ENCODE assay signal across 21 cellular contexts in genomic region chr2:62873603-62874002, GRCh38.
A peak's percentile ranks its signal among the peaks of the same experiment; 100 is the strongest.
DNase-seq lines count a peak whose midpoint lies in the region; ATAC-seq, FAIRE-seq and TF ChIP-seq lines count a peak whose summit lies in the region.
"Had no signal": no experiment of that assay in that cellular context is flagged by ENCODE, and none has a peak within 500 bp of the region (broad histone marks: within the 10 kb centered on the region; RNA-seq: fewer than 3 reads in every experiment).

No MANE protein-coding gene starts in this region.

- H3K27ac ChIP-seq in A549 (no peak overlapping the region), K562 (ENCODE audit: extremely low read depth, low read depth, low read length) (no peak overlapping the region)
- H3K27ac ChIP-seq: BLaER1 treated with 17β-estradiol and CSF1 and Interleukin-3, amounts not matched to agents 10 nM and 100 nM; C4-2B had no signal

- H3K36me3 ChIP-seq in K562 (ENCODE audit: control insufficient read depth, insufficient read depth, low read length), result peaks cover 13% of the 10 kb centered on the region; the same call in 2 of the 3 replicates

- no peak for TF ChIP-seq POLR2A in A549 (IDR thresholded peaks at IDR 0.05; ENCODE audit: low read length)
- TF ChIP-seq POLR2A in K562 (conservative IDR thresholded peaks at IDR 0.05), result no peak

- H3K27me3 ChIP-seq in K562 (ENCODE audit: control insufficient read depth in 2 of 2, insufficient read depth in 2 of 2, low read length in 2 of 2), result no peaks in the 10 kb centered on the region
- H3K27me3 ChIP-seq: BLaER1 treated with 17β-estradiol and CSF1 and Interleukin-3, amounts not matched to agents 10 nM and 100 nM had no signal

- no peaks in the 10 kb centered on the region for H3K9me1 ChIP-seq in K562 (ENCODE audit: control insufficient read depth, insufficient read depth, low read length)

- TF ChIP-seq CTCF in A549 (IDR thresholded peaks at IDR 0.05) (no peak), D721Med (IDR thresholded peaks at IDR 0.05; ENCODE audit: insufficient read depth, missing control alignments) (no peak), K562 (IDR thresholded peaks at IDR 0.05 in 2 of 3, conservative IDR thresholded peaks at IDR 0.05 in 1 of 3; ENCODE audit: insufficient read depth in 2 of 3, low read depth in 1 of 3, low read length in 3 of 3) (no peak)

- POLR2A ChIA-PET in A549 (lab: Yijun Ruan, JAX), result no interaction called here
- POLR2A ChIA-PET in K562 (lab: Yijun Ruan, JAX), result no interaction called here

- ATAC-seq in A549, result no peak
- ATAC-seq in K562, result no peak
- no peak for ATAC-seq in GM21737 (IDR thresholded peaks at IDR 0.05; ENCODE audit: unreplicated experiment)
- ATAC-seq in GM19328 (IDR thresholded peaks at IDR 0.05; ENCODE audit: unreplicated experiment), result no peak
- ATAC-seq: CD8-positive, alpha-beta T cell; GM12878 had no signal

- H4K20me1 ChIP-seq in K562 (replicated peaks; ENCODE audit: control insufficient read depth, insufficient read depth, low read length), result no peaks in the 10 kb centered on the region
- H4K20me1 ChIP-seq: BLaER1 treated with 17β-estradiol and CSF1 and Interleukin-3, amounts not matched to agents 10 nM and 100 nM had no signal

- H3K4me1 ChIP-seq in A549 (peaks cover 13% of the 10 kb centered on the region), K562 (replicated peaks in 1 of 2; ENCODE audit: control insufficient read depth in 2 of 2, insufficient read depth in 2 of 2, low read length in 2 of 2) (no peaks in the 10 kb centered on the region)
- H3K4me1 ChIP-seq: BLaER1 treated with 17β-estradiol and CSF1 and Interleukin-3, amounts not matched to agents 10 nM and 100 nM; Caco-2 had no signal

- H3K4me3 ChIP-seq in A549, result no peak overlapping the region
- H3K4me3 ChIP-seq in K562, result no peak overlapping the region
- H3K4me3 ChIP-seq: BLaER1 treated with 17β-estradiol and CSF1 and Interleukin-3, amounts not matched to agents 10 nM and 100 nM; GM12878 had no signal

- in situ Hi-C loops in K562 (cut with MboI), result no loop called here

- no peaks in the 10 kb centered on the region for H3K79me2 ChIP-seq in K562 (ENCODE audit: control insufficient read depth, insufficient read depth, low read length)

- FAIRE-seq in A549 (lab: Jason Lieb, UNC), result peak; percentile 7
- FAIRE-seq in D721Med (lab: Jason Lieb, UNC), result peak; percentile 21
- FAIRE-seq in K562 (lab: Jason Lieb, UNC), result peak; percentile 29
- FAIRE-seq: GM12878, GM19239 had no signal

- H2AFZ ChIP-seq in K562 (ENCODE audit: low read depth, low read length), result no peak overlapping the region

- BruUV-seq in K562 (replicated peaks; lab: Mats Ljungman, UMichigan), result no TSS peak

- no peak overlapping the region for H3K9ac ChIP-seq in K562 (ENCODE audit: insufficient read depth in 1 of 2, low read depth in 2 of 2, low read length in 2 of 2)
- H3K9ac ChIP-seq: BLaER1 treated with 17β-estradiol and CSF1 and Interleukin-3, amounts not matched to agents 10 nM and 100 nM had no signal

- no peak for DNase-seq in A549 (ENCODE audit: low read depth in 1 of 2, low spot score in 1 of 2)
- DNase-seq in D721Med (ENCODE audit: insufficient read length, low spot score), result no peak
- DNase-seq in K562 (ENCODE audit: extremely low read depth in 1 of 4, low spot score in 3 of 4), result no peak
- DNase-seq: 8988T; AML-193; Caco-2; Calu3; CD4-positive, alpha-beta T cell; CD8-positive, alpha-beta T cell; DMS 273 treated with DMSO at 0.1 percent for 48 hours; DMS153; DMS79; DND-41; EL; GDM1 had no signal

- H3K4me2 ChIP-seq in A549 (no peak overlapping the region), K562 (ENCODE audit: insufficient read depth, low read length) (no peak overlapping the region)
- H3K4me2 ChIP-seq: BLaER1 treated with 17β-estradiol and CSF1 and Interleukin-3, amounts not matched to agents 10 nM and 100 nM had no signal

- H3K9me3 ChIP-seq in A549, result peaks cover 26% of the 10 kb centered on the region
- H3K9me3 ChIP-seq in K562 (replicated peaks; ENCODE audit: control insufficient read depth, insufficient read depth, low read depth, low read length), result no peaks in the 10 kb centered on the region; the same call in none of the 2 replicates

- TF ChIP-seq RAD21 in A549 (conservative IDR thresholded peaks at IDR 0.05 in 1 of 2, IDR thresholded peaks at IDR 0.05 in 1 of 2) (no peak), K562 (CRISPR knock-in tag; conservative IDR thresholded peaks at IDR 0.05 in 1 of 2, IDR thresholded peaks at IDR 0.05 in 1 of 2) (no peak)

- 92% methylated on average over 3 of the region's 3 CpGs for WGBS in A549 (ENCODE audit: missing lambda C conversion rate)
- 98% methylated on average over 3 of the region's 3 CpGs for WGBS in K562 (ENCODE audit: insufficient coverage, low coverage, missing lambda C conversion rate)

- CTCF ChIA-PET in A549 (lab: Yijun Ruan, JAX) (interaction anchor here (0.8 kb wide), 1 partner anchor 1856 kb away, joined by 3 read pairs; the partner anchor contains the start of gene PEX13), K562 (lab: Yijun Ruan, JAX; ENCODE audit: low intra/inter-chr PET ratio) (no interaction called here)

- TF ChIP-seq EP300 in A549 (IDR thresholded peaks at IDR 0.05), result no peak
- TF ChIP-seq EP300 in K562 (IDR thresholded peaks at IDR 0.05; ENCODE audit: low read length), result no peak

- intact Hi-C loops in K562 (cut with micrococcal nuclease), result no loop called here

TF ChIP-seq in A549, 52 proteins besides CTCF, POLR2A, EP300 and RAD21:
- TF ChIP-seq SREBF2 (IDR thresholded peaks at IDR 0.05) (no peak), RCOR1 (IDR thresholded peaks at IDR 0.05; ENCODE audit: low read depth, low read length) (no peak), RNF2 (IDR thresholded peaks at IDR 0.05; ENCODE audit: borderline replicate concordance, low read depth) (no peak), EHMT2 (IDR thresholded peaks at IDR 0.05; ENCODE audit: low read depth) (no peak), PHF8 (IDR thresholded peaks at IDR 0.05; ENCODE audit: borderline replicate concordance, low read depth) (no peak), CHD4 (IDR thresholded peaks at IDR 0.05; ENCODE audit: borderline replicate concordance) (no peak)

TF ChIP-seq in K562, 482 proteins besides CTCF, POLR2A, EP300 and RAD21:
- TF ChIP-seq ZNF584 (CRISPR knock-in tag; IDR thresholded peaks at IDR 0.05; ENCODE audit: low read depth) (no peak), ZFP1 (CRISPR knock-in tag; IDR thresholded peaks at IDR 0.05) (peak; percentile 77)
